ENCODE assay signal across 19 cellular contexts in genomic region chr7:130409067-130409721, GRCh38. TPM values are rescaled to one million over a fixed set of nuclear protein-coding genes. Genes with fewer than 3 reads are reported as not detected.
DNase-seq lines count a peak whose midpoint lies in the region; ATAC-seq and TF ChIP-seq lines count a peak whose summit lies in the region.
"Had no signal": no experiment of that assay in that cellular context is flagged by ENCODE, and none has a peak within 500 bp of the region (broad histone marks: within the 10 kb centered on the region; RNA-seq: fewer than 3 reads in every experiment).

No MANE protein-coding gene starts in this region.

- H2BK120ac ChIP-seq in IMR-90 (ENCODE audit: low read depth, low read length) = peak overlapping the region; percentile 94; the same call in 1 of the 2 replicates
- no peak overlapping the region for H2BK120ac ChIP-seq in trophoblast cell (ENCODE audit: insufficient read depth, low read length, poor library complexity)
- no peak overlapping the region for H2BK120ac ChIP-seq in mesendoderm (ENCODE audit: low read depth, low read length)

- no peak for TF ChIP-seq POLR2A in IMR-90 (IDR thresholded peaks at IDR 0.05; ENCODE audit: low read depth, low read length)

- H3K79me2 ChIP-seq in trophoblast cell (ENCODE audit: control insufficient read depth, insufficient read depth, low read length, poor library complexity) = peaks cover 2% of the 10 kb centered on the region
- H3K79me2 ChIP-seq in mesendoderm (ENCODE audit: control insufficient read depth, insufficient read depth, low read length) = no peaks in the 10 kb centered on the region

- H3K56ac ChIP-seq in IMR-90 (ENCODE audit: extremely low read depth, insufficient read depth, low read length) = no peak overlapping the region; the same call in 1 of the 2 replicates
- H3K56ac ChIP-seq in mesendoderm (ENCODE audit: low read length) = no peak overlapping the region

- H2AFZ ChIP-seq in IMR-90 (replicated peaks; ENCODE audit: low read length, poor library complexity) (no peak overlapping the region), trophoblast cell (ENCODE audit: insufficient read depth, low read length, poor library complexity) (no peak overlapping the region)
- H2AFZ ChIP-seq: GM23338 had no signal

- CTCF ChIA-PET in IMR-90 (lab: Yijun Ruan, JAX) = no interaction called here

- intact Hi-C loops in IMR-90 (cut with micrococcal nuclease) (no loop called here), Right ventricle myocardium inferior (cut with DNase I) (no loop called here)

- H3K4me2 ChIP-seq in IMR-90 (ENCODE audit: low read depth, low read length) = peak overlapping the region; percentile 11; the same call in 1 of the 2 replicates
- peak overlapping the region; percentile 9 for H3K4me2 ChIP-seq in trophoblast cell (ENCODE audit: low read length)
- no peak overlapping the region for H3K4me2 ChIP-seq in mesendoderm (ENCODE audit: low read length)
- H3K4me2 ChIP-seq: GM23338 had no signal

- H3K23ac ChIP-seq in IMR-90 (ENCODE audit: low read depth, low read length) (no peak overlapping the region), trophoblast cell (ENCODE audit: low read length) (no peak overlapping the region), mesendoderm (ENCODE audit: low read length) (no peak overlapping the region)

- H3K4ac ChIP-seq in IMR-90 (ENCODE audit: low read depth, low read length) (peak overlapping the region; percentile 5; the same call in 1 of the 2 replicates), trophoblast cell (ENCODE audit: low read depth, low read length) (no peak overlapping the region), mesendoderm (ENCODE audit: low read depth, low read length) (no peak overlapping the region)

- peak overlapping the region in 1 of 2 experiments; percentile 5; a peak in 2 of 4 replicates for H4K8ac ChIP-seq in IMR-90 (ENCODE audit: low read depth in 2 of 2, low read length in 2 of 2)
- H4K8ac ChIP-seq in trophoblast cell (ENCODE audit: low read depth, low read length) = no peak overlapping the region
- H4K8ac ChIP-seq in mesendoderm (ENCODE audit: low read depth, low read length) = no peak overlapping the region

- ATAC-seq in IMR-90 (ENCODE audit: low read depth) (peak; percentile 80), Right ventricle myocardium inferior (no peak), GM19324 (IDR thresholded peaks at IDR 0.05; ENCODE audit: low FRiP score, unreplicated experiment) (no peak)
- ATAC-seq: GM23338, Panc1 had no signal

- H3K14ac ChIP-seq in IMR-90 (replicated peaks; ENCODE audit: low read depth, low read length) (no peak overlapping the region), trophoblast cell (ENCODE audit: low read length) (no peak overlapping the region)

- dilution Hi-C loops in IMR-90 (cut with HindIII; ENCODE audit: low sequenced_read_pairs, unreplicated experiment) = no loop called here

- H2AK9ac ChIP-seq in IMR-90 (replicated peaks; ENCODE audit: low read depth, low read length, poor library complexity) = no peak overlapping the region

- H2AK5ac ChIP-seq in IMR-90 (ENCODE audit: low read depth, low read length) = no peak overlapping the region
- no peak overlapping the region for H2AK5ac ChIP-seq in trophoblast cell (ENCODE audit: low read length)
- H2AK5ac ChIP-seq in mesendoderm (ENCODE audit: low read length) = no peak overlapping the region

- no peaks in the 10 kb centered on the region for H4K20me1 ChIP-seq in IMR-90 (ENCODE audit: insufficient read depth, low read length)

- H3K9ac ChIP-seq in IMR-90 (ENCODE audit: low read depth, low read length) (no peak overlapping the region; the same call in 1 of the 2 replicates), trophoblast cell (ENCODE audit: low read length) (no peak overlapping the region), mesendoderm (ENCODE audit: low read length) (no peak overlapping the region)

- H2BK5ac ChIP-seq in IMR-90 (ENCODE audit: low read depth, low read length, poor library complexity, severe bottlenecking) (peak overlapping the region; percentile 66), trophoblast cell (ENCODE audit: low read depth, low read length, poor library complexity) (no peak overlapping the region), mesendoderm (ENCODE audit: low read length) (no peak overlapping the region)

- H3K9me3 ChIP-seq in IMR-90 (ENCODE audit: control insufficient read depth, insufficient read depth, low read length) (no peaks in the 10 kb centered on the region), ectodermal cell (ENCODE audit: control insufficient read depth, low read length) (no peaks in the 10 kb centered on the region), trophoblast cell (ENCODE audit: insufficient read depth, low read depth, low read length) (no peaks in the 10 kb centered on the region)
- H3K9me3 ChIP-seq: esophagus squamous epithelium, stomach had no signal

- H3K79me1 ChIP-seq in IMR-90 (ENCODE audit: low read depth in 1 of 2, low read length in 2 of 2) = no peaks in the 10 kb centered on the region; a peak in 1 of 4 replicates
- peaks cover 17% of the 10 kb centered on the region for H3K79me1 ChIP-seq in trophoblast cell (ENCODE audit: low read length)
- H3K79me1 ChIP-seq in mesendoderm (ENCODE audit: low read length) = no peaks in the 10 kb centered on the region

- H3K4me1 ChIP-seq in IMR-90 (ENCODE audit: control insufficient read depth, insufficient read depth, low read length) (peaks cover 4% of the 10 kb centered on the region), ectodermal cell (ENCODE audit: control insufficient read depth, insufficient read depth, low read length) (peaks cover 4% of the 10 kb centered on the region), trophoblast cell (ENCODE audit: control insufficient read depth in 1 of 2, insufficient read depth in 2 of 2, low read length in 2 of 2) (peaks cover 7 to 9% of the 10 kb centered on the region in 2 experiments), mesendoderm (ENCODE audit: control insufficient read depth, low read depth, low read length) (no peaks in the 10 kb centered on the region)
- H3K4me1 ChIP-seq: esophagus squamous epithelium had no signal

- H4K5ac ChIP-seq in IMR-90 (ENCODE audit: low read depth, low read length) = no peak overlapping the region; the same call in 1 of the 2 replicates
- H4K5ac ChIP-seq in mesendoderm (ENCODE audit: low read length) = no peak overlapping the region

- no peak overlapping the region for H4K12ac ChIP-seq in trophoblast cell (ENCODE audit: low read depth, low read length)

- H2BK12ac ChIP-seq in trophoblast cell (ENCODE audit: low read length) = no peak overlapping the region

- peaks cover 5% of the 10 kb centered on the region for H3K9me1 ChIP-seq in IMR-90 (ENCODE audit: insufficient read depth, low read length)

- DNase-seq in IMR-90 (peak; percentile 31), NCI-H2227 treated with DMSO at 0.1 percent for 48 hours (lab: John Stamatoyannopoulos, UW) (peak; percentile 96), trophoblast cell (peak in 1 of 2 donors; percentile 65), glomerular visceral epithelial cell (ENCODE audit: extremely low spot score) (no peak), mesendoderm (no peak), Right ventricle myocardium inferior (ENCODE audit: missing footprints) (no peak)
- DNase-seq: activated CD4-positive, CD25-positive, alpha-beta regulatory T cell treated with anti-CD3 and anti-CD28 coated beads, Interleukin-2, amount 50 U/mL, for 72 hours; activated naive CD8-positive, alpha-beta T cell treated with anti-CD3 and anti-CD28 coated beads, Interleukin-2, amount 10 ng/mL, durations not matched to agents 7 days and 5 days; activated T-cell treated with anti-CD3 and anti-CD28 coated beads, Interleukin-2, amount 50 U/mL, for 1 hour; CD4-positive, alpha-beta memory T cell; esophagus squamous epithelium; GDM1; stomach had no signal

- WGBS in IMR-90 (ENCODE audit: extremely low coverage in 2 of 2, insufficient read length in 1 of 2), 2 experiments = no CpG with 5 or more reads among the region's 3 CpGs
- WGBS in ectodermal cell, 2 experiments = 81 to 88% methylated on average over 1 of the region's 3 CpGs
- no CpG with 5 or more reads among the region's 3 CpGs for WGBS in trophoblast cell (ENCODE audit: extremely low coverage, insufficient coverage, insufficient read length)
- no CpG with 5 or more reads among the region's 3 CpGs for WGBS in mesendoderm (ENCODE audit: extremely low coverage, insufficient coverage, low lambda C conversion rate)

- H3K36me3 ChIP-seq in IMR-90 (ENCODE audit: control insufficient read depth, insufficient read depth, low read length) (0 out of 2 replicates have a peak, but pooled peaks cover 3% of the 10 kb centered on the region), ectodermal cell (ENCODE audit: control insufficient read depth, insufficient read depth, low read length) (no peaks in the 10 kb centered on the region), trophoblast cell (ENCODE audit: control insufficient read depth in 1 of 2, insufficient read depth in 2 of 2, low read length in 2 of 2) (no peaks in the 10 kb centered on the region), mesendoderm (ENCODE audit: control insufficient read depth, insufficient read depth, low read length) (no peaks in the 10 kb centered on the region)
- H3K36me3 ChIP-seq: esophagus squamous epithelium had no signal

- no peaks in the 10 kb centered on the region for H3K27me3 ChIP-seq in IMR-90 (ENCODE audit: control insufficient read depth, insufficient read depth, low read length)
- H3K27me3 ChIP-seq in ectodermal cell (ENCODE audit: control insufficient read depth, insufficient read depth, low read length, poor library complexity, severe bottlenecking) = no peaks in the 10 kb centered on the region
- no peaks in the 10 kb centered on the region for H3K27me3 ChIP-seq in trophoblast cell (ENCODE audit: insufficient read depth, low read length)
- H3K27me3 ChIP-seq in mesendoderm (ENCODE audit: insufficient read depth, low read length, poor library complexity) = no peaks in the 10 kb centered on the region
- H3K27me3 ChIP-seq: esophagus squamous epithelium, stomach had no signal

- H2BK20ac ChIP-seq in IMR-90 (ENCODE audit: low read depth, low read length) = peak overlapping the region; percentile 9; the same call in 1 of the 2 replicates

- no TSS peak for BruUV-seq in IMR-90 (replicated peaks; lab: Mats Ljungman, UMichigan)

- POLR2A ChIA-PET in IMR-90 (lab: Charles Lee; ENCODE audit: unreplicated experiment) = no interaction called here

- no peak overlapping the region for H4K91ac ChIP-seq in IMR-90 (ENCODE audit: insufficient read depth, low read depth, low read length)
- no peak overlapping the region for H4K91ac ChIP-seq in trophoblast cell (ENCODE audit: low read depth, low read length)

- no peak for TF ChIP-seq CTCF in IMR-90 (conservative IDR thresholded peaks at IDR 0.05; ENCODE audit: low read depth, low read length)

- H3K4me3 ChIP-seq in IMR-90 (ENCODE audit: insufficient read depth, low read depth, low read length) (no peak overlapping the region), ectodermal cell (ENCODE audit: insufficient read depth, low read depth, low read length) (no peak overlapping the region), trophoblast cell (ENCODE audit: low read depth, low read length) (no peak overlapping the region), mesendoderm (ENCODE audit: low read length) (no peak overlapping the region)
- H3K4me3 ChIP-seq: esophagus squamous epithelium, GM23338, lung, stomach had no signal

- H3K27ac ChIP-seq in IMR-90 (ENCODE audit: insufficient read depth, low read length) (no peak overlapping the region), ectodermal cell (ENCODE audit: insufficient read depth, low read depth, low read length, poor library complexity, severe bottlenecking) (peak overlapping the region; percentile 11), trophoblast cell (ENCODE audit: low read depth, low read length) (peak overlapping the region; percentile 95), mesendoderm (ENCODE audit: low read depth, low read length) (no peak overlapping the region)
- H3K27ac ChIP-seq: esophagus squamous epithelium, stomach had no signal

- H2BK15ac ChIP-seq in IMR-90 (ENCODE audit: low read depth, low read length) (no peak overlapping the region), mesendoderm (replicated peaks; ENCODE audit: low read depth) (no peak overlapping the region)

- TF ChIP-seq RAD21 in IMR-90 (IDR thresholded peaks at IDR 0.05; ENCODE audit: low read length) = no peak

- H3K18ac ChIP-seq in IMR-90 (ENCODE audit: low read depth, low read length) (peak overlapping the region; percentile 7; the same call in 1 of the 2 replicates), trophoblast cell (ENCODE audit: low read length) (no peak overlapping the region), mesendoderm (ENCODE audit: low read length) (no peak overlapping the region)

- in situ Hi-C loops in IMR-90 (cut with MboI; ENCODE audit: low sequenced_read_pairs) = no loop called here

RNA-seq across cellular contexts. Expression of gene CPA1, which starts 28.9 kb away (rescaled TPM):
- total RNA-seq in IMR-90 (2012; rRNA removed) = not detected in 2 replicates
- polyA plus RNA-seq in IMR-90 (2012; rRNA removed) = not detected in 2 replicates
- 0.07 TPM in 1 of 2 replicates, not detected in the other for polyA plus RNA-seq in IMR-90 (2012; cell fraction: cytosol; rRNA removed)
- 0.26 and 0.32 TPM in 2 replicates for polyA plus RNA-seq in IMR-90 (2012; cell fraction: nucleus; rRNA removed; ENCODE audit: low replicate concordance)
- polyA plus RNA-seq in ectodermal cell (2013, experiment 1 of 4) = 0.63 TPM
- not detected for polyA plus RNA-seq in ectodermal cell (2013, experiment 2 of 4)
- polyA plus RNA-seq in ectodermal cell (2013, experiment 3 of 4) = 0.37 TPM
- polyA plus RNA-seq in ectodermal cell (2013, experiment 4 of 4) = 0.61 TPM
- 0.14 TPM in 2 replicates for polyA plus RNA-seq in trophoblast cell (2013)
- polyA plus RNA-seq in mesendoderm (2013, experiment 1 of 2) = not detected
- not detected for polyA plus RNA-seq in mesendoderm (2013, experiment 2 of 2)
- not detected for total RNA-seq in Right ventricle myocardium inferior
- total RNA-seq: activated naive CD8-positive, alpha-beta T cell treated with anti-CD3 and anti-CD28 coated beads, Interleukin-2, amount 10 ng/mL, durations not matched to agents 7 days and 5 days; CD4-positive, alpha-beta memory T cell; esophagus squamous epithelium; GM23338; stomach; T-helper 1 cell treated with Interleukin-12 subunit alpha and Interleukin-12 subunit beta and Interleukin-4 antibody, amounts not matched to agents 30 ng/mL and 1 ng/mL, for 36 hours had no signal
- polyA plus RNA-seq: CD4-positive, alpha-beta memory T cell; GM23338 had no signal

RNA-seq across cellular contexts. Expression of gene CEP41, which starts 31.6 kb away (rescaled TPM):
- 11.1 and 12.2 TPM in 2 replicates for total RNA-seq in IMR-90 (2012; rRNA removed)
- 18.8 and 21.9 TPM in 2 replicates for polyA plus RNA-seq in IMR-90 (2012; rRNA removed)
- 7.3 and 13.0 TPM in 2 replicates for polyA plus RNA-seq in IMR-90 (2012; cell fraction: cytosol; rRNA removed)
- 6.4 and 16.9 TPM in 2 replicates for polyA plus RNA-seq in IMR-90 (2012; cell fraction: nucleus; rRNA removed; ENCODE audit: low replicate concordance)
- 28.7 TPM for polyA plus RNA-seq in ectodermal cell (2013, experiment 1 of 4)
- 23.2 TPM for polyA plus RNA-seq in ectodermal cell (2013, experiment 2 of 4)
- polyA plus RNA-seq in ectodermal cell (2013, experiment 3 of 4) = 23.0 TPM
- 23.4 TPM for polyA plus RNA-seq in ectodermal cell (2013, experiment 4 of 4)
- 13.5 and 14.0 TPM in 2 replicates for polyA plus RNA-seq in trophoblast cell (2013)
- polyA plus RNA-seq in mesendoderm (2013, experiment 1 of 2) = 11.1 TPM
- 11.3 TPM for polyA plus RNA-seq in mesendoderm (2013, experiment 2 of 2)
- 3.8 TPM for total RNA-seq in Right ventricle myocardium inferior

Comparison
In these comparisons a context has a peak if more than half of its experiments do, and no peak if none do; other contexts are left out.
1. DNase-seq: peak in IMR-90 (single experiment) and NCI-H2227 treated with DMSO at 0.1 percent for 48 hours (single experiment); none in glomerular visceral epithelial cell (single experiment), mesendoderm (single experiment) and Right ventricle myocardium inferior (single experiment).
2. H3K27ac ChIP-seq: peak in ectodermal cell (single experiment) and trophoblast cell (single experiment); none in IMR-90 (single experiment) and mesendoderm (single experiment).